Comparison of ENCODE assay signal across 8 cellular contexts in the genomic region with DNA sequence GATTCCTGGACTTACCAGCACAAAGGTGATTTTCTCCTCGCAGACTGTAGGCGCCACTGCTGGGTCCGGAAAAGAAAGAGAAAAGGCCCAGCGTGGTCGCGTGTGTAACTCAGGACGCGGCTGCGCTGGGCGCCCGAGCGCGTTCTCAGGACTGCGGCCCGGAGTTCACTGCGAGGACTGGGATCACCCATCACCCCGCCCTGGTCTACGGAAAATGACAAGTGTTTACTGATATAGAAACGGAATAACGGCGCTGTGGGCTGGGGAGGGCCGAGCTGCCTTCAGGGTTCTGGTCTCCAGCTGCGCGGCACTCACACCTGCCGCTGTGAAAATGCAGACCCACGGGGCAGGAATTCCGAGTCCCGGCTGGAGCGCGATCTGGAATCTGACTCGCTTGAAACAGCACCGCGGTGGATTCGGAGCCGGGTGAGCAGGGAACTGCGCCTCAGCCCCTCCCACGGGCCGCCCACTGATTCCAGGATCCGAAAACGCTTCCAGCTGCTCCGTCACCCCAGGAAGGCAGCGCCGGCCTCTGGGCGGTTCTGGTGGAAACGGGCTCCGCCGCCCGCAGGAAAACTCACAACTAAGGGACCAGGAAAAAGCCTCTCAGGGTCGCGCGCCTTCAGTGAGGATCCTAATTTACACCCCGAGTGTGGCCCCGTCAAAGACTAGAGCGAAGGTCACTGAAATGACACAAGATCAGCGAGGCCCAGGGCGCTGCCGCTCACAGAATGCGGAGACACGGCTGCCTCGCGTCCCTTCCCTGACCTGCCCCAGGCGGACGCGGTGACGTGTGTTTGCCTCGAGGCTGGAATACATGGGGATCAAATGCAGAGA. TPM values are rescaled to one million over a fixed set of nuclear protein-coding genes. Genes with fewer than 3 reads are reported as not detected.
DNase-seq lines count a peak whose midpoint lies in the region; ATAC-seq and TF ChIP-seq lines count a peak whose summit lies in the region.

No MANE protein-coding gene starts in this region.

- peak; percentile 71 for ATAC-seq in HG03103 (IDR thresholded peaks at IDR 0.05; ENCODE audit: low read depth, unreplicated experiment)
- ATAC-seq in activated CD8-positive, alpha-beta memory T cell treated with anti-CD3 and anti-CD28 coated beads, Interleukin-2, amount 10 ng/mL, durations not matched to agents 7 days and 5 days, result peak; percentile 90
- peak; percentile 89 for ATAC-seq in effector memory CD8-positive, alpha-beta T cell (replicated peaks)
- no peak for ATAC-seq in HG02973 (IDR thresholded peaks at IDR 0.05; ENCODE audit: unreplicated experiment)

- no peak overlapping the region for H3K27ac Mint-ChIP-seq in activated CD8-positive, alpha-beta memory T cell treated with anti-CD3 and anti-CD28 coated beads, Interleukin-2, amount 10 ng/mL, durations not matched to agents 7 days and 5 days
- H3K27ac Mint-ChIP-seq in effector memory CD8-positive, alpha-beta T cell, result peak overlapping the region in 1 of 2 donors; percentile 52

- no peaks in the 10 kb centered on the region for H3K9me3 Mint-ChIP-seq in activated CD8-positive, alpha-beta memory T cell treated with anti-CD3 and anti-CD28 coated beads, Interleukin-2, amount 10 ng/mL, durations not matched to agents 7 days and 5 days (ENCODE audit: low read depth)
- no peaks in the 10 kb centered on the region for H3K9me3 Mint-ChIP-seq in effector memory CD8-positive, alpha-beta T cell

- no peaks in the 10 kb centered on the region for H3K27me3 ChIP-seq in GM06990 (replicated peaks; ENCODE audit: control insufficient read depth, insufficient read depth, low read length)

- H3K4me1 Mint-ChIP-seq in activated CD8-positive, alpha-beta memory T cell treated with anti-CD3 and anti-CD28 coated beads, Interleukin-2, amount 10 ng/mL, durations not matched to agents 7 days and 5 days, result peaks cover 44% of the 10 kb centered on the region
- peaks cover 36 to 49% of the 10 kb centered on the region in 2 donors for H3K4me1 Mint-ChIP-seq in effector memory CD8-positive, alpha-beta T cell (ENCODE audit: low read depth in 2 of 2)

- no peaks in the 10 kb centered on the region for H3K36me3 ChIP-seq in GM06990 (ENCODE audit: control insufficient read depth, insufficient read depth, low read length)

- CTCF ChIA-PET in activated CD8-positive, alpha-beta memory T cell treated with anti-CD3 and anti-CD28 coated beads, Interleukin-2, amount 10 ng/mL, durations not matched to agents 7 days and 5 days (lab: Charles Lee), result interaction anchor here (0.9 to 2.4 kb wide), 9 partner anchors 9 to 154 kb away, joined by 3 to 9 read pairs (median 4); no protein-coding TSS in a partner anchor

- peak; percentile 64 for TF ChIP-seq CTCF in GM06990 (IDR thresholded peaks at IDR 0.05; ENCODE audit: insufficient read depth, low read length, poor library complexity, severe bottlenecking)

- H3K4me3 Mint-ChIP-seq in activated CD8-positive, alpha-beta memory T cell treated with anti-CD3 and anti-CD28 coated beads, Interleukin-2, amount 10 ng/mL, durations not matched to agents 7 days and 5 days, result peak overlapping the region; percentile 74
- H3K4me3 Mint-ChIP-seq in effector memory CD8-positive, alpha-beta T cell, result peak overlapping the region; percentile 87 to 89

- DNase-seq in GM06990 (ENCODE audit: extremely low read depth, insufficient read length) (peak; percentile 54), NCI-H526 (lab: John Stamatoyannopoulos, UW) (peak; percentile 63 to 83), lung microvascular endothelial cell (ENCODE audit: low read depth in 2 of 2) (peak; percentile 82 to 85)
- DNase-seq in activated CD8-positive, alpha-beta memory T cell treated with anti-CD3 and anti-CD28 coated beads, Interleukin-2, amount 10 ng/mL, durations not matched to agents 7 days and 5 days, result peak; percentile 73
- DNase-seq in effector memory CD8-positive, alpha-beta T cell, result peak; percentile 31 to 40 (median 39)
- DNase-seq in stimulated activated CD8-positive, alpha-beta memory T cell treated with anti-CD3 and anti-CD28 coated beads, Interleukin-12 subunit alpha, Interleukin-12 subunit beta, amount 100 ng/mL, for 1 hour (ENCODE audit: low read depth), result peak; percentile 18

- peaks cover 2% of the 10 kb centered on the region for H3K36me3 Mint-ChIP-seq in activated CD8-positive, alpha-beta memory T cell treated with anti-CD3 and anti-CD28 coated beads, Interleukin-2, amount 10 ng/mL, durations not matched to agents 7 days and 5 days
- no peaks in the 10 kb centered on the region for H3K36me3 Mint-ChIP-seq in effector memory CD8-positive, alpha-beta T cell (ENCODE audit: insufficient read depth)

- H3K4me3 ChIP-seq in GM06990 (replicated peaks; ENCODE audit: low read depth, low read length), result peak overlapping the region; percentile 50

- peaks cover 65% of the 10 kb centered on the region for H3K27me3 Mint-ChIP-seq in activated CD8-positive, alpha-beta memory T cell treated with anti-CD3 and anti-CD28 coated beads, Interleukin-2, amount 10 ng/mL, durations not matched to agents 7 days and 5 days
- peaks cover 50 to 52% of the 10 kb centered on the region in 2 donors for H3K27me3 Mint-ChIP-seq in effector memory CD8-positive, alpha-beta T cell

RNA-seq across cellular contexts. Expression of a gene that starts 34.5 kb away (rescaled TPM):
- 1,000 to 10,000 TPM; 1,622 to 2,021 TPM for total RNA-seq in activated CD8-positive, alpha-beta memory T cell treated with anti-CD3 and anti-CD28 coated beads, Interleukin-2, amount 10 ng/mL, durations not matched to agents 7 days and 5 days
- 536 and 593 TPM in 2 replicates for total RNA-seq in lung microvascular endothelial cell

Comparison
In these comparisons a context has a peak if more than half of its experiments do, and no peak if none do; other contexts are left out.
1. DNase-seq: peak in every context shown above with its lines; median percentile 84 in lung microvascular endothelial cell; 73 in NCI-H526; 73 in activated CD8-positive, alpha-beta memory T cell treated with anti-CD3 and anti-CD28 coated beads, Interleukin-2, amount 10 ng/mL, durations not matched to agents 7 days and 5 days; 54 in GM06990; 39 in effector memory CD8-positive, alpha-beta T cell; 18 in stimulated activated CD8-positive, alpha-beta memory T cell treated with anti-CD3 and anti-CD28 coated beads, Interleukin-12 subunit alpha, Interleukin-12 subunit beta, amount 100 ng/mL, for 1 hour.